In genomic region chr4:82469776-82470345, GRCh38 we compare ENCODE assay signal across 11 cellular contexts. TPM values are rescaled to one million over a fixed set of nuclear protein-coding genes. Genes with fewer than 3 reads are reported as not detected.
A peak's percentile ranks its signal among the peaks of the same experiment; 100 is the strongest.
DNase-seq lines count a peak whose midpoint lies in the region; ATAC-seq and TF ChIP-seq lines count a peak whose summit lies in the region.
"Had no signal": no experiment of that assay in that cellular context is flagged by ENCODE, and none has a peak within 500 bp of the region (broad histone marks: within the 10 kb centered on the region; RNA-seq: fewer than 3 reads in every experiment).

No MANE protein-coding gene starts in this region.

- H4K8ac ChIP-seq in mesenchymal stem cell (ENCODE audit: low read length), result no peak overlapping the region

- peaks cover 3 to 4% of the 10 kb centered on the region in 2 experiments for H3K36me3 ChIP-seq in mesenchymal stem cell (ENCODE audit: control insufficient read depth in 1 of 2, insufficient read depth in 2 of 2, low read depth in 1 of 2, low read length in 2 of 2)
- H3K36me3 ChIP-seq in MG63, result peaks cover 11% of the 10 kb centered on the region
- H3K36me3 ChIP-seq: ovary had no signal

- no peak for ATAC-seq in GM19351 (IDR thresholded peaks at IDR 0.05; ENCODE audit: unreplicated experiment)

- no peak overlapping the region for H3K23ac ChIP-seq in mesenchymal stem cell (ENCODE audit: low read length in 2 of 2)

- WGBS in mesenchymal stem cell, result 100% methylated on average over 1 of the region's 2 CpGs

- H3K4me2 ChIP-seq in mesenchymal stem cell (ENCODE audit: low read length, poor library complexity, severe bottlenecking), result no peak overlapping the region

- H3K4me3 ChIP-seq in dorsolateral prefrontal cortex (peak overlapping the region in 1 of 59 donors; percentile 19), mesenchymal stem cell (ENCODE audit: insufficient read depth in 1 of 2, low read depth in 1 of 2, low read length in 2 of 2) (no peak overlapping the region), MG63 (no peak overlapping the region)
- H3K4me3 ChIP-seq: ovary had no signal

- H3K27me3 ChIP-seq in dorsolateral prefrontal cortex (no peaks in the 10 kb centered on the region), mesenchymal stem cell (ENCODE audit: control insufficient read depth in 1 of 2, insufficient read depth in 1 of 2, low read length in 2 of 2) (no peaks in the 10 kb centered on the region), MG63 (no peaks in the 10 kb centered on the region)
- H3K27me3 ChIP-seq: ovary had no signal

- H3K9ac ChIP-seq in mesenchymal stem cell (ENCODE audit: low read length), result peak overlapping the region; percentile 27

- H2AFZ ChIP-seq in mesenchymal stem cell (ENCODE audit: low read depth, low read length), result no peak overlapping the region

- H3K18ac ChIP-seq in mesenchymal stem cell (ENCODE audit: low read depth in 1 of 2, low read length in 2 of 2), result no peak overlapping the region

- intact Hi-C loops in dorsolateral prefrontal cortex (cut with DNase I), result loop anchor here (5.0 to 10.0 kb wide), 5 partner anchors 47 to 565 kb away; partner anchors contain the start of genes COPS4 (in 1 of the 2), SCD5 (in 1 of the 2), SEC31A (in 1 of the 2) and TMEM150C (in 1 of the 2)
- intact Hi-C loops in posterior cingulate gyrus (cut with DNase I), result loop anchor here (10.0 kb wide), 1 partner anchor 545 kb away; the partner anchor contains the start of gene LIN54

- no peak overlapping the region for H3K4ac ChIP-seq in mesenchymal stem cell (ENCODE audit: low read depth in 1 of 2, low read length in 2 of 2)

- H4K91ac ChIP-seq in mesenchymal stem cell (ENCODE audit: low read length), result no peak overlapping the region

- no peak overlapping the region for H2BK120ac ChIP-seq in mesenchymal stem cell (ENCODE audit: low read depth, low read length)

- no peaks in the 10 kb centered on the region for H3K4me1 ChIP-seq in mesenchymal stem cell (ENCODE audit: control insufficient read depth, insufficient read depth, low read depth, low read length)

- no peak overlapping the region for H2BK15ac ChIP-seq in mesenchymal stem cell (ENCODE audit: low read depth, poor library complexity, severe bottlenecking)

- TF ChIP-seq CTCF in dorsolateral prefrontal cortex (IDR thresholded peaks at IDR 0.05 in 54 of 56, conservative IDR thresholded peaks at IDR 0.05 in 2 of 56; ENCODE audit: low read depth in 1 of 56, partially characterized antibody in 56 of 56), result peak in 42 of 56 donors; percentile 12 to 62 (median 38)

- no peak overlapping the region for H3K14ac ChIP-seq in mesenchymal stem cell (ENCODE audit: low read length in 2 of 2)

- H3K9me3 ChIP-seq in mesenchymal stem cell (ENCODE audit: control insufficient read depth, low read length), result no peaks in the 10 kb centered on the region
- H3K9me3 ChIP-seq in MG63, result no peaks in the 10 kb centered on the region
- H3K9me3 ChIP-seq: ovary had no signal

- H3K27ac ChIP-seq in dorsolateral prefrontal cortex (peak overlapping the region in 24 of 59 donors; percentile 3 to 67 (median 46)), mesenchymal stem cell (ENCODE audit: low read length, poor library complexity, severe bottlenecking) (no peak overlapping the region)

- H2AK5ac ChIP-seq in mesenchymal stem cell (ENCODE audit: low read length, severe bottlenecking), result no peak overlapping the region

- H2BK12ac ChIP-seq in mesenchymal stem cell (ENCODE audit: low read length in 2 of 2), result no peak overlapping the region

- in situ Hi-C loops in KBM-7 (cut with MboI; ENCODE audit: low pct_unique_long_range_greater_than_20kb, low sequenced_read_pairs), result no loop called here

- H3K79me1 ChIP-seq in mesenchymal stem cell (replicated peaks; ENCODE audit: low read length, poor library complexity, severe bottlenecking), result no peaks in the 10 kb centered on the region

- peak; percentile 69 for DNase-seq in Ammon's horn (ENCODE audit: low spot score)
- peak; percentile 12 for DNase-seq in KBM-7
- peak in 2 of 10 donors; percentile 29 to 39 for DNase-seq in dorsolateral prefrontal cortex
- peak; percentile 62 for DNase-seq in mesenchymal stem cell
- no peak for DNase-seq in posterior cingulate gyrus
- no peak for DNase-seq in stimulated activated CD4-positive, alpha-beta T cell treated with anti-CD3 and anti-CD28 coated beads, Interleukin-2, amount 100 ng/mL, for 48 hours
- DNase-seq in MG63, result no peak
- DNase-seq: activated naive CD4-positive, alpha-beta T cell treated with anti-CD3 and anti-CD28 coated beads, Interleukin-2, amount 50 U/mL, for 16 hours; NCI-H446 had no signal

- H2BK5ac ChIP-seq in mesenchymal stem cell (ENCODE audit: low read depth, low read length, poor library complexity, severe bottlenecking), result no peak overlapping the region

RNA-seq across cellular contexts. Expression of gene ENOPH1, which starts 39.5 kb away (rescaled TPM):
- total RNA-seq in dorsolateral prefrontal cortex, result 10 to 100 TPM; 35.3 to 86.8 (median 62.2) TPM
- polyA plus RNA-seq in mesenchymal stem cell (2013, experiment 1 of 2), result 23.7 TPM
- 25.9 TPM for polyA plus RNA-seq in mesenchymal stem cell (2013, experiment 2 of 2)
- 42.7 and 55.5 TPM in 2 replicates for total RNA-seq in MG63 (2014; rRNA removed; shearing (Covaris generic); ENCODE audit: low replicate concordance)

RNA-seq across cellular contexts. Expression of gene HNRNPDL, which starts 39.6 kb away (rescaled TPM):
- total RNA-seq in dorsolateral prefrontal cortex, result 100 to 1,000 TPM; 161 to 456 (median 285) TPM
- polyA plus RNA-seq in mesenchymal stem cell (2013, experiment 1 of 2), result 292 TPM
- polyA plus RNA-seq in mesenchymal stem cell (2013, experiment 2 of 2), result 289 TPM
- 228 and 261 TPM in 2 replicates for total RNA-seq in MG63 (2014; rRNA removed; shearing (Covaris generic); ENCODE audit: low replicate concordance)

Comparison
In these comparisons a context has a peak if more than half of its experiments do, and no peak if none do; other contexts are left out.
1. DNase-seq: peak in Ammon's horn (single experiment), KBM-7 (single experiment) and mesenchymal stem cell (single experiment); none in posterior cingulate gyrus (0 of 10), stimulated activated CD4-positive, alpha-beta T cell treated with anti-CD3 and anti-CD28 coated beads, Interleukin-2, amount 100 ng/mL, for 48 hours (0 of 2) and MG63 (single experiment).